1 cellular context compared by ENCODE assay signal in genomic region chr6:17869753-17870050, GRCh38.
TF ChIP-seq lines count a peak whose summit lies in the region.

No MANE protein-coding gene starts in this region.

TF ChIP-seq in K562, 482 proteins besides CTCF, POLR2A, EP300 and RAD21 (continued from another document and continues in another):
- TF ChIP-seq ZFP91 (CRISPR knock-in tag; IDR thresholded peaks at IDR 0.05) (no peak), NCOR1 (IDR thresholded peaks at IDR 0.05) (no peak), ZNF766 (CRISPR knock-in tag; conservative IDR thresholded peaks at IDR 0.05) (no peak), MEIS2 (IDR thresholded peaks at IDR 0.05; ENCODE audit: partially characterized antibody) (peak; percentile 99), ZNF311 (CRISPR knock-in tag; IDR thresholded peaks at IDR 0.05) (no peak), ARHGAP35 (IDR thresholded peaks at IDR 0.05; ENCODE audit: partially characterized antibody) (no peak), ZNF655 (CRISPR knock-in tag; IDR thresholded peaks at IDR 0.05) (no peak), NR4A1 (CRISPR knock-in tag; IDR thresholded peaks at IDR 0.05) (no peak), NR4A1 (tag; IDR thresholded peaks at IDR 0.05) (no peak), SMARCA4 (IDR thresholded peaks at IDR 0.05) (peak; percentile 82), ETV1 (tag; conservative IDR thresholded peaks at IDR 0.05; ENCODE audit: low read depth) (peak; percentile 58; the same call in 1 of the 2 replicates), KDM4B (IDR thresholded peaks at IDR 0.05; ENCODE audit: borderline replicate concordance in 2 of 2, low read depth in 1 of 2) (no peak), MTA1 (IDR thresholded peaks at IDR 0.05; ENCODE audit: borderline replicate concordance) (peak; percentile 42; the same call in 1 of the 2 replicates), PBX2 (CRISPR knock-in tag; IDR thresholded peaks at IDR 0.05; ENCODE audit: low read depth) (peak; percentile 77), PBX2 (tag; conservative IDR thresholded peaks at IDR 0.05; ENCODE audit: low read depth) (peak; percentile 98), PKNOX1 (IDR thresholded peaks at IDR 0.05) (peak; percentile 94), CEBPB (tag; IDR thresholded peaks at IDR 0.05) (0 out of 2 replicates have a peak, but pooled peaks have one; percentile 30), ZNF217 (CRISPR knock-in tag; IDR thresholded peaks at IDR 0.05) (no peak), FOXK1 (CRISPR knock-in tag; IDR thresholded peaks at IDR 0.05; ENCODE audit: borderline replicate concordance) (no peak), MBD2 (IDR thresholded peaks at IDR 0.05; ENCODE audit: borderline replicate concordance, low read depth) (0 out of 2 replicates have a peak, but pooled peaks have one; percentile 35), HBP1 (CRISPR knock-in tag; IDR thresholded peaks at IDR 0.05) (no peak), ZNF41 (CRISPR knock-in tag; conservative IDR thresholded peaks at IDR 0.05) (no peak), MYNN (IDR thresholded peaks at IDR 0.05) (peak; percentile 42; the same call in 1 of the 2 replicates), MYNN (CRISPR knock-in tag; IDR thresholded peaks at IDR 0.05) (no peak), FOXJ3 (CRISPR knock-in tag; IDR thresholded peaks at IDR 0.05) (no peak), PRMT5 (CRISPR knock-in tag; IDR thresholded peaks at IDR 0.05) (no peak), TRIM28 (IDR thresholded peaks at IDR 0.05) (no peak), PPARD (CRISPR knock-in tag; IDR thresholded peaks at IDR 0.05) (no peak), SRSF1 (IDR thresholded peaks at IDR 0.05; ENCODE audit: low read depth, low read length) (no peak), NFE2 (IDR thresholded peaks at IDR 0.05; ENCODE audit: low read depth) (no peak), BRD4 (IDR thresholded peaks at IDR 0.05) (no peak), VEZF1 (CRISPR knock-in tag; IDR thresholded peaks at IDR 0.05) (peak; percentile 64; the same call in 1 of the 2 replicates), ZNF280A (IDR thresholded peaks at IDR 0.05; ENCODE audit: low read depth, partially characterized antibody) (no peak), MLX (CRISPR knock-in tag; conservative IDR thresholded peaks at IDR 0.05) (no peak), CCAR2 (IDR thresholded peaks at IDR 0.05; ENCODE audit: low read depth, low read length) (no peak), MNT (conservative IDR thresholded peaks at IDR 0.05) (0 out of 4 replicates have a peak, but pooled peaks of 1 of the 2 experiments have one; percentile 2), CREB3 (tag; conservative IDR thresholded peaks at IDR 0.05; ENCODE audit: low read depth) (no peak), GABPB1 (CRISPR knock-in tag; IDR thresholded peaks at IDR 0.05) (no peak), MITF (IDR thresholded peaks at IDR 0.05) (no peak), MEF2D (tag; conservative IDR thresholded peaks at IDR 0.05; ENCODE audit: low read depth) (no peak), ZNF668 (CRISPR knock-in tag; IDR thresholded peaks at IDR 0.05) (no peak), SMAD3 (CRISPR knock-in tag; conservative IDR thresholded peaks at IDR 0.05) (no peak), RBM25 (IDR thresholded peaks at IDR 0.05; ENCODE audit: low read depth, low read length, severe bottlenecking) (no peak), HDAC2 (IDR thresholded peaks at IDR 0.05) (peak; percentile 37; the same call in 1 of the 2 replicates), ZKSCAN8 (CRISPR knock-in tag; IDR thresholded peaks at IDR 0.05) (0 out of 2 replicates have a peak, but pooled peaks have one; percentile 23), NFRKB (IDR thresholded peaks at IDR 0.05; ENCODE audit: low read depth) (no peak), ZNF316 (IDR thresholded peaks at IDR 0.05) (no peak), DPF2 (IDR thresholded peaks at IDR 0.05) (peak; percentile 69), HDAC3 (IDR thresholded peaks at IDR 0.05; ENCODE audit: borderline replicate concordance, partially characterized antibody) (no peak), CXXC5 (CRISPR knock-in tag; IDR thresholded peaks at IDR 0.05) (peak; percentile 43; the same call in 1 of the 2 replicates), CHD2 (IDR thresholded peaks at IDR 0.05; ENCODE audit: low read depth, low read length) (no peak), ZNF324 (CRISPR knock-in tag; IDR thresholded peaks at IDR 0.05) (no peak), MAFF (IDR thresholded peaks at IDR 0.05; ENCODE audit: low read length) (0 out of 2 replicates have a peak, but pooled peaks have one; percentile 8), CBFA2T3 (IDR thresholded peaks at IDR 0.05) (peak; percentile 56), POLR3G (IDR thresholded peaks at IDR 0.05; ENCODE audit: extremely low read depth, insufficient read length, insufficient replicate concordance) (no peak), CC2D1A (IDR thresholded peaks at IDR 0.05) (no peak; the same call in 1 of the 2 replicates)
